In the genomic region with DNA sequence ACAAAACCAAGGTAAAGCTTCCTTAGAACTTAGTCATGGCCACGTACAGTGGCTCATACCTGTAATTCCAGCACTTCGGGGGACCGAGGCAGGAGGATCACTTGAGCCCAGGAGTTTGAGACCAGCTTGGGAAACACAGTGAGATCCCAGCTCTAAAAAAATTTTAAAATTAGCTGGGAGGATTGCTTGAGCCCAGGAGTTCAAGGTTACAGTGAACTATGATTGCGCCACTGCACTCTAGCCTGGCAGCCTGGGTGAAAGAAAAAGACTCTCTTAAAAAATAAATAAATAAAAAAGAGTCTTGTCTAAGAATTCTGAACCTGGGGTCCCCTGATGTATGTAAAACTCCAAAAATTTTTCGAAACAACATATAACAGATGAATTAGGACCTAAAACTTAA, we compare ENCODE assay signal across 1 cellular context.
TF ChIP-seq lines count a peak whose summit lies in the region.

No MANE protein-coding gene starts in this region.

TF ChIP-seq in HepG2, 621 proteins besides CTCF, POLR2A, EP300 and RAD21 (continued from another document):
- TF ChIP-seq CEBPG (CRISPR knock-in tag; IDR thresholded peaks at IDR 0.05) (peak; percentile 85), RFX3 (CRISPR knock-in tag; IDR thresholded peaks at IDR 0.05) (no peak), ERF (CRISPR knock-in tag; IDR thresholded peaks at IDR 0.05) (0 out of 2 replicates have a peak, but pooled peaks have one; percentile 29), FOSL2 (CRISPR knock-in tag; IDR thresholded peaks at IDR 0.05) (peak; percentile 21; the same call in 1 of the 2 replicates), ZNF333 (CRISPR knock-in tag; IDR thresholded peaks at IDR 0.05; ENCODE audit: borderline replicate concordance) (no peak), NCOA2 (CRISPR knock-in tag; IDR thresholded peaks at IDR 0.05) (peak; percentile 47), ZGPAT (CRISPR knock-in tag; IDR thresholded peaks at IDR 0.05) (peak; percentile 61), CEBPB (IDR thresholded peaks at IDR 0.05; ENCODE audit: borderline replicate concordance, low read depth, low read length) (peak; percentile 84), KLF12 (CRISPR knock-in tag; IDR thresholded peaks at IDR 0.05; ENCODE audit: borderline replicate concordance) (no peak), GATAD2A (CRISPR knock-in tag; IDR thresholded peaks at IDR 0.05) (peak; percentile 61), RXRB (CRISPR knock-in tag; IDR thresholded peaks at IDR 0.05; ENCODE audit: borderline replicate concordance) (peak; percentile 33; the same call in 1 of the 2 replicates), BCL6 (CRISPR knock-in tag; IDR thresholded peaks at IDR 0.05) (0 out of 2 replicates have a peak, but pooled peaks have one; percentile 38), DMAP1 (CRISPR knock-in tag; IDR thresholded peaks at IDR 0.05) (no peak), ZNF547 (CRISPR knock-in tag; IDR thresholded peaks at IDR 0.05) (no peak), THAP11 (CRISPR knock-in tag; IDR thresholded peaks at IDR 0.05) (peak; percentile 24; the same call in 1 of the 2 replicates), SIX1 (CRISPR knock-in tag; IDR thresholded peaks at IDR 0.05; ENCODE audit: borderline replicate concordance) (0 out of 2 replicates have a peak, but pooled peaks have one; percentile 15), NCOR1 (IDR thresholded peaks at IDR 0.05; ENCODE audit: borderline replicate concordance, low read length) (0 out of 2 replicates have a peak, but pooled peaks have one; percentile 37), FOXK1 (CRISPR knock-in tag; IDR thresholded peaks at IDR 0.05; ENCODE audit: borderline replicate concordance, low read depth) (0 out of 2 replicates have a peak, but pooled peaks have one; percentile 10), RARA (CRISPR knock-in tag; IDR thresholded peaks at IDR 0.05) (peak; percentile 97), NR2F1 (CRISPR knock-in tag; IDR thresholded peaks at IDR 0.05) (peak in 1 of 2 experiments; percentile 47; a peak in 1 of 4 replicates), NR2F6 (IDR thresholded peaks at IDR 0.05) (peak; percentile 44), NR2F6 (CRISPR knock-in tag; IDR thresholded peaks at IDR 0.05) (peak; percentile 23; the same call in 1 of the 2 replicates), SOX13 (IDR thresholded peaks at IDR 0.05) (no peak), SOX13 (CRISPR knock-in tag; conservative IDR thresholded peaks at IDR 0.05 in 1 of 2, IDR thresholded peaks at IDR 0.05 in 1 of 2) (peak in 1 of 2 experiments; percentile 49; a peak in 2 of 4 replicates)
- TF ChIP-seq, protein P1, sequence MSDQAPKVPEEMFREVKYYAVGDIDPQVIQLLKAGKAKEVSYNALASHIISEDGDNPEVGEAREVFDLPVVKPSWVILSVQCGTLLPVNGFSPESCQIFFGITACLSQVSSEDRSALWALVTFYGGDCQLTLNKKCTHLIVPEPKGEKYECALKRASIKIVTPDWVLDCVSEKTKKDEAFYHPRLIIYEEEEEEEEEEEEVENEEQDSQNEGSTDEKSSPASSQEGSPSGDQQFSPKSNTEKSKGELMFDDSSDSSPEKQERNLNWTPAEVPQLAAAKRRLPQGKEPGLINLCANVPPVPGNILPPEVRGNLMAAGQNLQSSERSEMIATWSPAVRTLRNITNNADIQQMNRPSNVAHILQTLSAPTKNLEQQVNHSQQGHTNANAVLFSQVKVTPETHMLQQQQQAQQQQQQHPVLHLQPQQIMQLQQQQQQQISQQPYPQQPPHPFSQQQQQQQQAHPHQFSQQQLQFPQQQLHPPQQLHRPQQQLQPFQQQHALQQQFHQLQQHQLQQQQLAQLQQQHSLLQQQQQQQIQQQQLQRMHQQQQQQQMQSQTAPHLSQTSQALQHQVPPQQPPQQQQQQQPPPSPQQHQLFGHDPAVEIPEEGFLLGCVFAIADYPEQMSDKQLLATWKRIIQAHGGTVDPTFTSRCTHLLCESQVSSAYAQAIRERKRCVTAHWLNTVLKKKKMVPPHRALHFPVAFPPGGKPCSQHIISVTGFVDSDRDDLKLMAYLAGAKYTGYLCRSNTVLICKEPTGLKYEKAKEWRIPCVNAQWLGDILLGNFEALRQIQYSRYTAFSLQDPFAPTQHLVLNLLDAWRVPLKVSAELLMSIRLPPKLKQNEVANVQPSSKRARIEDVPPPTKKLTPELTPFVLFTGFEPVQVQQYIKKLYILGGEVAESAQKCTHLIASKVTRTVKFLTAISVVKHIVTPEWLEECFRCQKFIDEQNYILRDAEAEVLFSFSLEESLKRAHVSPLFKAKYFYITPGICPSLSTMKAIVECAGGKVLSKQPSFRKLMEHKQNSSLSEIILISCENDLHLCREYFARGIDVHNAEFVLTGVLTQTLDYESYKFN (CRISPR knock-in tag; conservative IDR thresholded peaks at IDR 0.05), result 0 out of 2 replicates have a peak, but pooled peaks have one; percentile 29
- TF ChIP-seq, protein P2, sequence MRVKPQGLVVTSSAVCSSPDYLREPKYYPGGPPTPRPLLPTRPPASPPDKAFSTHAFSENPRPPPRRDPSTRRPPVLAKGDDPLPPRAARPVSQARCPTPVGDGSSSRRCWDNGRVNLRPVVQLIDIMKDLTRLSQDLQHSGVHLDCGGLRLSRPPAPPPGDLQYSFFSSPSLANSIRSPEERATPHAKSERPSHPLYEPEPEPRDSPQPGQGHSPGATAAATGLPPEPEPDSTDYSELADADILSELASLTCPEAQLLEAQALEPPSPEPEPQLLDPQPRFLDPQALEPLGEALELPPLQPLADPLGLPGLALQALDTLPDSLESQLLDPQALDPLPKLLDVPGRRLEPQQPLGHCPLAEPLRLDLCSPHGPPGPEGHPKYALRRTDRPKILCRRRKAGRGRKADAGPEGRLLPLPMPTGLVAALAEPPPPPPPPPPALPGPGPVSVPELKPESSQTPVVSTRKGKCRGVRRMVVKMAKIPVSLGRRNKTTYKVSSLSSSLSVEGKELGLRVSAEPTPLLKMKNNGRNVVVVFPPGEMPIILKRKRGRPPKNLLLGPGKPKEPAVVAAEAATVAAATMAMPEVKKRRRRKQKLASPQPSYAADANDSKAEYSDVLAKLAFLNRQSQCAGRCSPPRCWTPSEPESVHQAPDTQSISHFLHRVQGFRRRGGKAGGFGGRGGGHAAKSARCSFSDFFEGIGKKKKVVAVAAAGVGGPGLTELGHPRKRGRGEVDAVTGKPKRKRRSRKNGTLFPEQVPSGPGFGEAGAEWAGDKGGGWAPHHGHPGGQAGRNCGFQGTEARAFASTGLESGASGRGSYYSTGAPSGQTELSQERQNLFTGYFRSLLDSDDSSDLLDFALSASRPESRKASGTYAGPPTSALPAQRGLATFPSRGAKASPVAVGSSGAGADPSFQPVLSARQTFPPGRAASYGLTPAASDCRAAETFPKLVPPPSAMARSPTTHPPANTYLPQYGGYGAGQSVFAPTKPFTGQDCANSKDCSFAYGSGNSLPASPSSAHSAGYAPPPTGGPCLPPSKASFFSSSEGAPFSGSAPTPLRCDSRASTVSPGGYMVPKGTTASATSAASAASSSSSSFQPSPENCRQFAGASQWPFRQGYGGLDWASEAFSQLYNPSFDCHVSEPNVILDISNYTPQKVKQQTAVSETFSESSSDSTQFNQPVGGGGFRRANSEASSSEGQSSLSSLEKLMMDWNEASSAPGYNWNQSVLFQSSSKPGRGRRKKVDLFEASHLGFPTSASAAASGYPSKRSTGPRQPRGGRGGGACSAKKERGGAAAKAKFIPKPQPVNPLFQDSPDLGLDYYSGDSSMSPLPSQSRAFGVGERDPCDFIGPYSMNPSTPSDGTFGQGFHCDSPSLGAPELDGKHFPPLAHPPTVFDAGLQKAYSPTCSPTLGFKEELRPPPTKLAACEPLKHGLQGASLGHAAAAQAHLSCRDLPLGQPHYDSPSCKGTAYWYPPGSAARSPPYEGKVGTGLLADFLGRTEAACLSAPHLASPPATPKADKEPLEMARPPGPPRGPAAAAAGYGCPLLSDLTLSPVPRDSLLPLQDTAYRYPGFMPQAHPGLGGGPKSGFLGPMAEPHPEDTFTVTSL (CRISPR knock-in tag; IDR thresholded peaks at IDR 0.05; ENCODE audit: borderline replicate concordance), result peak; percentile 76; the same call in 1 of the 2 replicates
- TF ChIP-seq, protein P3, sequence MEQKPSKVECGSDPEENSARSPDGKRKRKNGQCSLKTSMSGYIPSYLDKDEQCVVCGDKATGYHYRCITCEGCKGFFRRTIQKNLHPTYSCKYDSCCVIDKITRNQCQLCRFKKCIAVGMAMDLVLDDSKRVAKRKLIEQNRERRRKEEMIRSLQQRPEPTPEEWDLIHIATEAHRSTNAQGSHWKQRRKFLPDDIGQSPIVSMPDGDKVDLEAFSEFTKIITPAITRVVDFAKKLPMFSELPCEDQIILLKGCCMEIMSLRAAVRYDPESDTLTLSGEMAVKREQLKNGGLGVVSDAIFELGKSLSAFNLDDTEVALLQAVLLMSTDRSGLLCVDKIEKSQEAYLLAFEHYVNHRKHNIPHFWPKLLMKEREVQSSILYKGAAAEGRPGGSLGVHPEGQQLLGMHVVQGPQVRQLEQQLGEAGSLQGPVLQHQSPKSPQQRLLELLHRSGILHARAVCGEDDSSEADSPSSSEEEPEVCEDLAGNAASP (CRISPR knock-in tag; IDR thresholded peaks at IDR 0.05; ENCODE audit: borderline replicate concordance), result 0 out of 2 replicates have a peak, but pooled peaks have one; percentile 45
